8 cellular contexts compared by ENCODE assay signal in genomic region chr9:111945216-111945615, GRCh38. TPM values are rescaled to one million over a fixed set of nuclear protein-coding genes. Genes with fewer than 3 reads are reported as not detected.
DNase-seq lines count a peak whose midpoint lies in the region; ATAC-seq lines count a peak whose summit lies in the region.

No MANE protein-coding gene starts in this region.

- DNase-seq in EH (ENCODE audit: low read depth) (peak; percentile 65), dermis blood vessel endothelial cell (peak; percentile 79), AML-193 (lab: John Stamatoyannopoulos, UW) (no peak), NCI-H2107 treated with DMSO at 0.1 percent for 48 hours (lab: John Stamatoyannopoulos, UW; ENCODE audit: unreplicated experiment) (no peak)
- no peak for DNase-seq in activated CD8-positive, alpha-beta memory T cell treated with anti-CD3 and anti-CD28 coated beads, Interleukin-2, amount 50 U/mL, for 4 hours

- peak; percentile 90 for ATAC-seq in GM19463 (IDR thresholded peaks at IDR 0.05; ENCODE audit: unreplicated experiment)
- peak; percentile 42 for ATAC-seq in HG03457 (IDR thresholded peaks at IDR 0.05; ENCODE audit: unreplicated experiment)
- ATAC-seq in esophagus mucosa: no peak

RNA-seq across cellular contexts. Expression of gene UGCG, which starts 48.6 kb away (rescaled TPM):
- 63.8 and 112 TPM in 2 replicates for total RNA-seq in dermis blood vessel endothelial cell
- 61.0 TPM for total RNA-seq in esophagus mucosa

Comparison
In these comparisons a context has a peak if more than half of its experiments do, and no peak if none do; other contexts are left out.
1. DNase-seq: peak in EH (single experiment) and dermis blood vessel endothelial cell (single experiment); none in activated CD8-positive, alpha-beta memory T cell treated with anti-CD3 and anti-CD28 coated beads, Interleukin-2, amount 50 U/mL, for 4 hours (single experiment), AML-193 (0 of 2) and NCI-H2107 treated with DMSO at 0.1 percent for 48 hours (single experiment).